8 cellular contexts compared by ENCODE assay signal in the genomic region with DNA sequence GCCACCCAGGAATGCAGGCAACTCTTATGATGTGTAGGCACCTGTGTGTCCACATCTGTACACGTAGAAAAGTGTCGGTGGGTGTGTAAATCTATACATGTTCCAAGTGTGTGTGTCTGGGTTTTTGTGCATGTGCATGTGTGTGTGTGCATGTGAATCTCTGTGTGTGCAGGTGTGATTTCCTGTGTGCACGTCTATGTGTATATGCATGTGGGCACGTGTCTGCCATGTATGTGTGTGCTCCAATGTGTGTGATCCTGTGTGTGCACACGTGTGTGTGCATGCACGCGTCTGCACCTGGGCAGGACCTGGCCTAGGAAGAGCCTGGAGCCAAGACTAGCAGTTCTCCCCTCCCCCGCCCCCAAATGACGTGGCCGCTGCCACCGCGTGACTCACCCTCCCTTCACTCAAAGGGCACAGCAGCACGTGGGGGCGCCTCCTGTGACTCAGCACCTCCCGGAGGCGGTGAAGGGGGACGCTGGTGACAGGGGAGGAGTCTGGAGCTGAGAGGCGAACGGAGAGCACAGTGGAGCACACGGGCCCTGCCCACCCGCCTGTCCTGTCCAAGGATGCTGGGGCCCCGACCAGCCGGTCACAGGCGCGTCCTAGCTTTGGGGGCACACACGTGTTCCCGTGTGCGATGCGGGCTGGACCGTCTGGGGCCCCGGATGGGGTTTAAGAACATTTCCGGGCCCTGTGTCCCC. TPM values are rescaled to one million over a fixed set of nuclear protein-coding genes. Genes with fewer than 3 reads are reported as not detected.
DNase-seq lines count a peak whose midpoint lies in the region; ATAC-seq and TF ChIP-seq lines count a peak whose summit lies in the region.

No MANE protein-coding gene starts in this region.

- peaks cover 5% of the 10 kb centered on the region; the same call in 1 of the 2 replicates for H3F3A ChIP-seq in SU-DHL-6 (ENCODE audit: insufficient read depth)

- no peaks in the 10 kb centered on the region for H3K79me2 ChIP-seq in Karpas-422 (ENCODE audit: low read length)
- H3K79me2 ChIP-seq in SU-DHL-6 (ENCODE audit: insufficient read depth, low read length), result no peaks in the 10 kb centered on the region
- H3K79me2 ChIP-seq in parathyroid adenoma, result no peaks in the 10 kb centered on the region

- H3K4me1 ChIP-seq in Karpas-422 (ENCODE audit: low read length) (peaks cover 30% of the 10 kb centered on the region), parathyroid adenoma (peaks cover 3% of the 10 kb centered on the region), thyroid gland (peaks cover 40 to 65% of the 10 kb centered on the region in 2 donors)

- 15 to 37% methylated on average over 7 to 19 of the region's 32 CpGs for WGBS in thyroid gland, 2 donors

- H3K9me2 ChIP-seq in Karpas-422 (replicated peaks; ENCODE audit: insufficient read depth, low read length) (no peaks in the 10 kb centered on the region), SU-DHL-6 (replicated peaks; ENCODE audit: insufficient read depth, low read length) (no peaks in the 10 kb centered on the region)

- H4K20me1 ChIP-seq in Karpas-422 (ENCODE audit: insufficient read depth, low read depth, low read length) (peaks cover 20% of the 10 kb centered on the region; the same call in 1 of the 2 replicates), SU-DHL-6 (ENCODE audit: low read depth, low read length) (no peaks in the 10 kb centered on the region)

- H3K27me3 ChIP-seq in Karpas-422 (ENCODE audit: low read length) (no peaks in the 10 kb centered on the region), SU-DHL-6 (ENCODE audit: low read length) (no peaks in the 10 kb centered on the region), parathyroid adenoma (ENCODE audit: control insufficient read depth, insufficient read depth, low read length) (no peaks in the 10 kb centered on the region), thyroid gland (no peaks in the 10 kb centered on the region)

- peak; percentile 69 for ATAC-seq in GM21723 (IDR thresholded peaks at IDR 0.05; ENCODE audit: unreplicated experiment)

- H3K27ac ChIP-seq in Karpas-422 (ENCODE audit: low read length) (peak overlapping the region; percentile 31; the same call in 1 of the 2 replicates), SU-DHL-6 (ENCODE audit: low read depth, low read length) (peak overlapping the region; percentile 50), parathyroid adenoma (peak overlapping the region; percentile 74), thyroid gland (peak overlapping the region; percentile 86 to 97 (median 94))

- H3K36me3 ChIP-seq in Karpas-422 (ENCODE audit: insufficient read depth, low read length) (no peaks in the 10 kb centered on the region), SU-DHL-6 (ENCODE audit: low read length) (no peaks in the 10 kb centered on the region), parathyroid adenoma (ENCODE audit: control insufficient read depth, insufficient read depth, low read length) (no peaks in the 10 kb centered on the region), thyroid gland (no peaks in the 10 kb centered on the region)

- peak; percentile 85 to 96 for TF ChIP-seq POLR2A in thyroid gland (IDR thresholded peaks at IDR 0.05)

- peak overlapping the region; percentile 82 for H3K4me2 ChIP-seq in Karpas-422 (ENCODE audit: low read depth, low read length, poor library complexity, severe bottlenecking)
- H3K4me2 ChIP-seq in SU-DHL-6 (ENCODE audit: low read depth, low read length, poor library complexity, severe bottlenecking), result peak overlapping the region; percentile 54
- H3K4me2 ChIP-seq in parathyroid adenoma (ENCODE audit: low read length), result peak overlapping the region; percentile 80

- intact Hi-C loops in cardiac septum (cut with DNase I), result loop anchor here (2.0 kb wide), 1 partner anchor 34 kb away; no protein-coding TSS in a partner anchor
- intact Hi-C loops in thyroid gland (cut with DNase I), result loop anchor here (2.0 kb wide), 1 partner anchor 36 kb away; no protein-coding TSS in a partner anchor

- peak overlapping the region; percentile 75 for H3K9ac ChIP-seq in Karpas-422 (ENCODE audit: low read length)
- H3K9ac ChIP-seq in SU-DHL-6 (ENCODE audit: low read length), result peak overlapping the region; percentile 51
- H3K9ac ChIP-seq in parathyroid adenoma, result peak overlapping the region; percentile 53

- TF ChIP-seq CTCF in SU-DHL-6 (IDR thresholded peaks at IDR 0.05; ENCODE audit: insufficient read depth, low read length, poor library complexity, severe bottlenecking), result no peak
- no peak for TF ChIP-seq CTCF in parathyroid adenoma (IDR thresholded peaks at IDR 0.05)
- TF ChIP-seq CTCF in thyroid gland (IDR thresholded peaks at IDR 0.05), result peak in 1 of 6 experiments; percentile 25

- no peaks in the 10 kb centered on the region for H3K9me3 ChIP-seq in Karpas-422 (ENCODE audit: low read length)
- H3K9me3 ChIP-seq in SU-DHL-6 (ENCODE audit: insufficient read depth, low read length), result no peaks in the 10 kb centered on the region
- H3K9me3 ChIP-seq in parathyroid adenoma (ENCODE audit: control insufficient read depth, low read length), result no peaks in the 10 kb centered on the region
- H3K9me3 ChIP-seq in thyroid gland, result no peaks in the 10 kb centered on the region

- peak; percentile 98 for DNase-seq in EH (ENCODE audit: low read depth)
- DNase-seq in Karpas-422, result peak; percentile 97
- DNase-seq in activated naive CD8-positive, alpha-beta T cell treated with anti-CD3 and anti-CD28 coated beads, Interleukin-2, amount 50 U/mL, for 16 hours (ENCODE audit: low read depth, low spot score), result peak; percentile 93
- peak; percentile 97 for DNase-seq in cardiac septum (ENCODE audit: low spot score)
- DNase-seq in thyroid gland, result peak; percentile 99

- H3K4me3 ChIP-seq in Karpas-422 (ENCODE audit: low read length), result peak overlapping the region; percentile 67
- peak overlapping the region; percentile 42 for H3K4me3 ChIP-seq in SU-DHL-6 (ENCODE audit: insufficient read depth, low read length, poor library complexity, severe bottlenecking)
- H3K4me3 ChIP-seq in parathyroid adenoma (ENCODE audit: low read depth, low read length), result peak overlapping the region; percentile 52
- H3K4me3 ChIP-seq in thyroid gland (replicated peaks in 1 of 3), result peak overlapping the region in 1 of 3 donors; percentile 53

- H2AFZ ChIP-seq in Karpas-422 (ENCODE audit: low read length) (peak overlapping the region; percentile 85), SU-DHL-6 (ENCODE audit: low read depth, low read length, severe bottlenecking) (peak overlapping the region; percentile 16), parathyroid adenoma (peak overlapping the region; percentile 89)

RNA-seq across cellular contexts. Expression of gene PIM3, which starts 10.1 kb away (rescaled TPM):
- total RNA-seq in Karpas-422 (2014; rRNA removed; shearing (Covaris generic); ENCODE audit: low replicate concordance), result 15.4 and 41.1 TPM in 2 replicates
- total RNA-seq in cardiac septum, result 31.3 TPM
- 100 to 1,000 TPM in 1 of 4 donors, 10 to 100 TPM in 3; 45.4 to 108 (median 73.2) TPM for total RNA-seq in thyroid gland

RNA-seq across cellular contexts. Expression of gene IL17REL, which starts 41.9 kb away (rescaled TPM):
- not detected in 2 replicates for total RNA-seq in Karpas-422 (2014; rRNA removed; shearing (Covaris generic); ENCODE audit: low replicate concordance)
- total RNA-seq in cardiac septum (not detected), thyroid gland (not detected)

RNA-seq across cellular contexts. Expression of gene CRELD2, which starts 52.2 kb away (rescaled TPM):
- 12.7 and 34.2 TPM in 2 replicates for total RNA-seq in Karpas-422 (2014; rRNA removed; shearing (Covaris generic); ENCODE audit: low replicate concordance)
- total RNA-seq in cardiac septum, result 32.9 TPM
- 100 to 1,000 TPM in 3 of 4 donors, 10 to 100 TPM in 1; 50.3 to 244 (median 154) TPM for total RNA-seq in thyroid gland

RNA-seq across cellular contexts. Expression of gene ALG12, which starts 52.4 kb away (rescaled TPM):
- 4.7 and 4.8 TPM in 2 replicates for total RNA-seq in Karpas-422 (2014; rRNA removed; shearing (Covaris generic); ENCODE audit: low replicate concordance)
- total RNA-seq in cardiac septum, result 14.3 TPM
- 10 to 100 TPM; 25.5 to 60.5 (median 52.2) TPM for total RNA-seq in thyroid gland

Comparison
In these comparisons a context has a peak if more than half of its experiments do, and no peak if none do; other contexts are left out.
1. H2AFZ ChIP-seq: peak in every context shown above with its lines; median percentile 89 in parathyroid adenoma; 85 in Karpas-422; 16 in SU-DHL-6.
2. H3K27ac ChIP-seq: peak in every context shown above with its lines; median percentile 94 in thyroid gland; 74 in parathyroid adenoma; 50 in SU-DHL-6; 31 in Karpas-422.